ENCODE assay signal across 8 cellular contexts in genomic region chr1:25907473-25908058, GRCh38.
DNase-seq lines count a peak whose midpoint lies in the region; ATAC-seq and TF ChIP-seq lines count a peak whose summit lies in the region.

No MANE protein-coding gene starts in this region.

- H3K4me3 Mint-ChIP-seq in nephron, result peak overlapping the region; percentile 92 to 98 (median 96)

- no peaks in the 10 kb centered on the region for H3K9me3 Mint-ChIP-seq in nephron

- H3K27ac Mint-ChIP-seq in nephron, result peak overlapping the region; percentile 71 to 98 (median 97)

- H3K9ac ChIP-seq in DND-41 (ENCODE audit: low read depth, low read length), result no peak overlapping the region

- ATAC-seq in DND-41 (ENCODE audit: insufficient read depth, low read depth) (no peak), HG03097 (IDR thresholded peaks at IDR 0.05; ENCODE audit: low FRiP score, unreplicated experiment) (no peak)

- peaks cover 22% of the 10 kb centered on the region for H3K36me3 Mint-ChIP-seq in nephron (ENCODE audit: low read depth)

- TF ChIP-seq CTCF in DND-41 (IDR thresholded peaks at IDR 0.05; ENCODE audit: borderline replicate concordance, extremely low read depth, low read length, poor library complexity, severe bottlenecking) (no peak), nephron (IDR thresholded peaks at IDR 0.05; ENCODE audit: unreplicated experiment in 3 of 3) (no peak)

- H3K4me1 Mint-ChIP-seq in nephron, result peaks cover 36% of the 10 kb centered on the region

- H3K27me3 ChIP-seq in DND-41 (ENCODE audit: insufficient read depth, low read length, poor library complexity), result no peaks in the 10 kb centered on the region

- peaks cover 32% of the 10 kb centered on the region for H3K4me1 ChIP-seq in DND-41 (ENCODE audit: insufficient read depth, low read length)

- H3K27me3 Mint-ChIP-seq in nephron (ENCODE audit: low read depth), result no peaks in the 10 kb centered on the region

- peaks cover 26% of the 10 kb centered on the region for H4K20me1 ChIP-seq in DND-41 (ENCODE audit: insufficient read depth, low read length)

- no peak overlapping the region for H3K4me3 ChIP-seq in DND-41 (ENCODE audit: low read depth in 1 of 2, low read length in 2 of 2)

- H3K79me2 ChIP-seq in DND-41 (ENCODE audit: insufficient read depth, low read length), result peaks cover 35% of the 10 kb centered on the region

- H3K36me3 ChIP-seq in DND-41 (ENCODE audit: insufficient read depth, low read length), result peaks cover 31% of the 10 kb centered on the region

- H3K9me3 ChIP-seq in DND-41 (ENCODE audit: insufficient read depth, low read length, severe bottlenecking), result no peaks in the 10 kb centered on the region

- peak; percentile 41 for DNase-seq in NCI-H2107 treated with DMSO at 0.1 percent for 48 hours (lab: John Stamatoyannopoulos, UW; ENCODE audit: unreplicated experiment)
- no peak for DNase-seq in NCI-H2107 (lab: John Stamatoyannopoulos, UW)
- no peak for DNase-seq in DND-41
- DNase-seq in NCI-H82 treated with DMSO at 0.1 percent for 48 hours (lab: John Stamatoyannopoulos, UW; ENCODE audit: unreplicated experiment), result no peak
- DNase-seq in NCI-H2196 treated with DMSO at 0.1 percent for 48 hours (lab: John Stamatoyannopoulos, UW; ENCODE audit: unreplicated experiment), result no peak

- peak overlapping the region; percentile 67; the same call in 1 of the 2 replicates for H2AFZ ChIP-seq in DND-41 (ENCODE audit: low read depth, low read length)

- H3K4me2 ChIP-seq in DND-41 (ENCODE audit: insufficient read depth, low read length), result no peak overlapping the region

- H3K27ac ChIP-seq in DND-41 (ENCODE audit: low read length) (no peak overlapping the region), angular gyrus (ENCODE audit: low read depth, low read length) (peak overlapping the region; percentile 75)
